In the genomic region with DNA sequence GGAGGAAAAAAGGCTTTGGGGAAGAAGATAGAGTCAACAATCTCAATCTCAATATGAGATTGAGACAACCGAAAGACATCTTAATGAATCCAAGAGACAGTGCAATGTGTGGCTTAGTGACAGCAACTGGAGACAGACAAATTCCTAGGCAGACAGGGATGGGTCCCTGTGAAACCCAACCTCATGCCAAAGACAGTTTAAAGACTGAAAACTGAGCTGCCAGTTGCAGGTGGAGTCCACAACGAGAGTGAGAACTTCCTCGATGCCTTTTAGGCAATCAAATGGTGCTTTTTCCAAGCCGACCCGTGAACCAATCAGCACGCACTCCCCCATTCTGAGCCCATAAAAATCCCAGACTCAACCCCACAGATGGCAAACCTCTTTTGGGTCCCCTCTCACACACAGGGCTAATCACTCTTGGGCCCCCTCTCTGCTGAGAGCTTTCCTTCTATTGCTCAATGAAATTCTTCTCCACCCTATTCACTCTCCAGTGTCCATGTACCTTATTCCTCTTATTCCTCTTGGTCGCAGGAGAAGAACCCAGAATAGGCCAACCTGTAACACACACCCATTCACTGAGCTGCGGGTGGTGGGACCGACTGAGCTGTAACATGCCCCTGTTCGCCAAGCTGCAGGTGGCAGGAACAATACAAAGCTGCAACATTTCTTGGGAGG, we compare ENCODE assay signal across 3 cellular contexts.
TF ChIP-seq lines count a peak whose summit lies in the region.

No MANE protein-coding gene starts in this region.

TF ChIP-seq in SK-N-SH, 30 proteins besides CTCF, POLR2A, EP300 and RAD21:
- no peak for TF ChIP-seq GABPA (IDR thresholded peaks at IDR 0.05; ENCODE audit: low read depth)
- no peak for TF ChIP-seq MXI1 (IDR thresholded peaks at IDR 0.05; ENCODE audit: low read depth, low read length)
- TF ChIP-seq, protein P1, sequence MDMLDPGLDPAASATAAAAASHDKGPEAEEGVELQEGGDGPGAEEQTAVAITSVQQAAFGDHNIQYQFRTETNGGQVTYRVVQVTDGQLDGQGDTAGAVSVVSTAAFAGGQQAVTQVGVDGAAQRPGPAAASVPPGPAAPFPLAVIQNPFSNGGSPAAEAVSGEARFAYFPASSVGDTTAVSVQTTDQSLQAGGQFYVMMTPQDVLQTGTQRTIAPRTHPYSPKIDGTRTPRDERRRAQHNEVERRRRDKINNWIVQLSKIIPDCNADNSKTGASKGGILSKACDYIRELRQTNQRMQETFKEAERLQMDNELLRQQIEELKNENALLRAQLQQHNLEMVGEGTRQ (IDR thresholded peaks at IDR 0.05; ENCODE audit: borderline replicate concordance, low read depth, low read length) = no peak
- TF ChIP-seq TCF12 (IDR thresholded peaks at IDR 0.05) = no peak
- TF ChIP-seq POLR2AphosphoS5 (IDR thresholded peaks at IDR 0.05; ENCODE audit: low read depth, low read length) = no peak
- TF ChIP-seq GATA2 (CRISPR knock-in tag; IDR thresholded peaks at IDR 0.05) = no peak
- no peak for TF ChIP-seq RXRA (IDR thresholded peaks at IDR 0.05; ENCODE audit: borderline replicate concordance, low read depth)
- TF ChIP-seq, protein P2, sequence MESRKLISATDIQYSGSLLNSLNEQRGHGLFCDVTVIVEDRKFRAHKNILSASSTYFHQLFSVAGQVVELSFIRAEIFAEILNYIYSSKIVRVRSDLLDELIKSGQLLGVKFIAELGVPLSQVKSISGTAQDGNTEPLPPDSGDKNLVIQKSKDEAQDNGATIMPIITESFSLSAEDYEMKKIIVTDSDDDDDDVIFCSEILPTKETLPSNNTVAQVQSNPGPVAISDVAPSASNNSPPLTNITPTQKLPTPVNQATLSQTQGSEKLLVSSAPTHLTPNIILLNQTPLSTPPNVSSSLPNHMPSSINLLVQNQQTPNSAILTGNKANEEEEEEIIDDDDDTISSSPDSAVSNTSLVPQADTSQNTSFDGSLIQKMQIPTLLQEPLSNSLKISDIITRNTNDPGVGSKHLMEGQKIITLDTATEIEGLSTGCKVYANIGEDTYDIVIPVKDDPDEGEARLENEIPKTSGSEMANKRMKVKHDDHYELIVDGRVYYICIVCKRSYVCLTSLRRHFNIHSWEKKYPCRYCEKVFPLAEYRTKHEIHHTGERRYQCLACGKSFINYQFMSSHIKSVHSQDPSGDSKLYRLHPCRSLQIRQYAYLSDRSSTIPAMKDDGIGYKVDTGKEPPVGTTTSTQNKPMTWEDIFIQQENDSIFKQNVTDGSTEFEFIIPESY (IDR thresholded peaks at IDR 0.05; ENCODE audit: borderline replicate concordance, low read depth) = no peak
- TF ChIP-seq JUND (IDR thresholded peaks at IDR 0.05) = no peak
- TF ChIP-seq, protein P3, sequence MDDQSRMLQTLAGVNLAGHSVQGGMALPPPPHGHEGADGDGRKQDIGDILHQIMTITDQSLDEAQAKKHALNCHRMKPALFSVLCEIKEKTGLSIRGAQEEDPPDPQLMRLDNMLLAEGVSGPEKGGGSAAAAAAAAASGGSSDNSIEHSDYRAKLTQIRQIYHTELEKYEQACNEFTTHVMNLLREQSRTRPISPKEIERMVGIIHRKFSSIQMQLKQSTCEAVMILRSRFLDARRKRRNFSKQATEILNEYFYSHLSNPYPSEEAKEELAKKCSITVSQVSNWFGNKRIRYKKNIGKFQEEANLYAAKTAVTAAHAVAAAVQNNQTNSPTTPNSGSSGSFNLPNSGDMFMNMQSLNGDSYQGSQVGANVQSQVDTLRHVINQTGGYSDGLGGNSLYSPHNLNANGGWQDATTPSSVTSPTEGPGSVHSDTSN (IDR thresholded peaks at IDR 0.05) = no peak
- TF ChIP-seq TAF1 (IDR thresholded peaks at IDR 0.05; ENCODE audit: borderline replicate concordance, low read depth, low read length) = no peak
- no peak for TF ChIP-seq YY1 (IDR thresholded peaks at IDR 0.05; ENCODE audit: low read depth)
- TF ChIP-seq SIN3A (IDR thresholded peaks at IDR 0.05; ENCODE audit: borderline replicate concordance, low read depth, low read length) = no peak
- TF ChIP-seq FOSL2 (IDR thresholded peaks at IDR 0.05; ENCODE audit: borderline replicate concordance, low read depth) = no peak
- no peak for TF ChIP-seq TEAD4 (IDR thresholded peaks at IDR 0.05; ENCODE audit: borderline replicate concordance, insufficient read depth)
- TF ChIP-seq ELF1 (IDR thresholded peaks at IDR 0.05) = no peak

TF ChIP-seq in SK-N-SH treated with all-trans-retinoic acid at 6 μM for 48 hours, 23 proteins besides CTCF, POLR2A, EP300 and RAD21:
- TF ChIP-seq ZNF565 (CRISPR knock-in tag; conservative IDR thresholded peaks at IDR 0.05; ENCODE audit: low read depth) (no peak), GLIS3 (CRISPR knock-in tag; IDR thresholded peaks at IDR 0.05) (no peak), ZFP3 (CRISPR knock-in tag; IDR thresholded peaks at IDR 0.05) (no peak), RARB (CRISPR knock-in tag; IDR thresholded peaks at IDR 0.05) (no peak), PPARA (CRISPR knock-in tag; IDR thresholded peaks at IDR 0.05; ENCODE audit: borderline replicate concordance) (no peak), BACH2 (CRISPR knock-in tag; IDR thresholded peaks at IDR 0.05; ENCODE audit: borderline replicate concordance) (no peak), ESRRG (CRISPR knock-in tag; IDR thresholded peaks at IDR 0.05) (no peak), CSDC2 (CRISPR knock-in tag; IDR thresholded peaks at IDR 0.05) (no peak)
- TF ChIP-seq, protein P4, sequence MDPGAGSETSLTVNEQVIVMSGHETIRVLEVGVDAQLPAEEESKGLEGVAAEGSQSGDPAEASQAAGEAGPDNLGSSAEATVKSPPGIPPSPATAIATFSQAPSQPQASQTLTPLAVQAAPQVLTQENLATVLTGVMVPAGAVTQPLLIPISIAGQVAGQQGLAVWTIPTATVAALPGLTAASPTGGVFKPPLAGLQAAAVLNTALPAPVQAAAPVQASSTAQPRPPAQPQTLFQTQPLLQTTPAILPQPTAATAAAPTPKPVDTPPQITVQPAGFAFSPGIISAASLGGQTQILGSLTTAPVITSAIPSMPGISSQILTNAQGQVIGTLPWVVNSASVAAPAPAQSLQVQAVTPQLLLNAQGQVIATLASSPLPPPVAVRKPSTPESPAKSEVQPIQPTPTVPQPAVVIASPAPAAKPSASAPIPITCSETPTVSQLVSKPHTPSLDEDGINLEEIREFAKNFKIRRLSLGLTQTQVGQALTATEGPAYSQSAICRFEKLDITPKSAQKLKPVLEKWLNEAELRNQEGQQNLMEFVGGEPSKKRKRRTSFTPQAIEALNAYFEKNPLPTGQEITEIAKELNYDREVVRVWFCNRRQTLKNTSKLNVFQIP (CRISPR knock-in tag; IDR thresholded peaks at IDR 0.05; ENCODE audit: borderline replicate concordance, low read depth) = no peak
- TF ChIP-seq, protein P5, sequence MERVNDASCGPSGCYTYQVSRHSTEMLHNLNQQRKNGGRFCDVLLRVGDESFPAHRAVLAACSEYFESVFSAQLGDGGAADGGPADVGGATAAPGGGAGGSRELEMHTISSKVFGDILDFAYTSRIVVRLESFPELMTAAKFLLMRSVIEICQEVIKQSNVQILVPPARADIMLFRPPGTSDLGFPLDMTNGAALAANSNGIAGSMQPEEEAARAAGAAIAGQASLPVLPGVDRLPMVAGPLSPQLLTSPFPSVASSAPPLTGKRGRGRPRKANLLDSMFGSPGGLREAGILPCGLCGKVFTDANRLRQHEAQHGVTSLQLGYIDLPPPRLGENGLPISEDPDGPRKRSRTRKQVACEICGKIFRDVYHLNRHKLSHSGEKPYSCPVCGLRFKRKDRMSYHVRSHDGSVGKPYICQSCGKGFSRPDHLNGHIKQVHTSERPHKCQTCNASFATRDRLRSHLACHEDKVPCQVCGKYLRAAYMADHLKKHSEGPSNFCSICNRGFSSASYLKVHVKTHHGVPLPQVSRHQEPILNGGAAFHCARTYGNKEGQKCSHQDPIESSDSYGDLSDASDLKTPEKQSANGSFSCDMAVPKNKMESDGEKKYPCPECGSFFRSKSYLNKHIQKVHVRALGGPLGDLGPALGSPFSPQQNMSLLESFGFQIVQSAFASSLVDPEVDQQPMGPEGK (CRISPR knock-in tag; IDR thresholded peaks at IDR 0.05; ENCODE audit: borderline replicate concordance) = no peak
- TF ChIP-seq, protein P6, sequence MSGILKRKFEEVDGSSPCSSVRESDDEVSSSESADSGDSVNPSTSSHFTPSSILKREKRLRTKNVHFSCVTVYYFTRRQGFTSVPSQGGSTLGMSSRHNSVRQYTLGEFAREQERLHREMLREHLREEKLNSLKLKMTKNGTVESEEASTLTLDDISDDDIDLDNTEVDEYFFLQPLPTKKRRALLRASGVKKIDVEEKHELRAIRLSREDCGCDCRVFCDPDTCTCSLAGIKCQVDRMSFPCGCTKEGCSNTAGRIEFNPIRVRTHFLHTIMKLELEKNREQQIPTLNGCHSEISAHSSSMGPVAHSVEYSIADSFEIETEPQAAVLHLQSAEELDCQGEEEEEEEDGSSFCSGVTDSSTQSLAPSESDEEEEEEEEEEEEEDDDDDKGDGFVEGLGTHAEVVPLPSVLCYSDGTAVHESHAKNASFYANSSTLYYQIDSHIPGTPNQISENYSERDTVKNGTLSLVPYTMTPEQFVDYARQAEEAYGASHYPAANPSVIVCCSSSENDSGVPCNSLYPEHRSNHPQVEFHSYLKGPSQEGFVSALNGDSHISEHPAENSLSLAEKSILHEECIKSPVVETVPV (CRISPR knock-in tag; IDR thresholded peaks at IDR 0.05) = no peak

TF ChIP-seq in HCT116, 20 proteins besides CTCF, POLR2A, EP300 and RAD21:
- TF ChIP-seq, protein P7, sequence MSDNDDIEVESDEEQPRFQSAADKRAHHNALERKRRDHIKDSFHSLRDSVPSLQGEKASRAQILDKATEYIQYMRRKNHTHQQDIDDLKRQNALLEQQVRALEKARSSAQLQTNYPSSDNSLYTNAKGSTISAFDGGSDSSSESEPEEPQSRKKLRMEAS (IDR thresholded peaks at IDR 0.05) = no peak
- TF ChIP-seq EGR1 (IDR thresholded peaks at IDR 0.05; ENCODE audit: low read depth) (no peak), ZNF274 (IDR thresholded peaks at IDR 0.05; ENCODE audit: low read depth, low read length) (no peak), JUND (IDR thresholded peaks at IDR 0.05) (no peak), EZH2phosphoT487 (IDR thresholded peaks at IDR 0.05; ENCODE audit: borderline replicate concordance) (no peak), SIN3A (IDR thresholded peaks at IDR 0.05; ENCODE audit: low read depth) (no peak), CEBPB (IDR thresholded peaks at IDR 0.05; ENCODE audit: low read depth) (no peak), TCF7L2 (IDR thresholded peaks at IDR 0.05; ENCODE audit: borderline replicate concordance, extremely low read depth, insufficient read depth, insufficient read length) (no peak), ELF1 (IDR thresholded peaks at IDR 0.05; ENCODE audit: borderline replicate concordance, low read depth) (no peak), ZFX (IDR thresholded peaks at IDR 0.05) (no peak), CBX3 (IDR thresholded peaks at IDR 0.05; ENCODE audit: low read depth) (no peak)
- TF ChIP-seq, protein P8, sequence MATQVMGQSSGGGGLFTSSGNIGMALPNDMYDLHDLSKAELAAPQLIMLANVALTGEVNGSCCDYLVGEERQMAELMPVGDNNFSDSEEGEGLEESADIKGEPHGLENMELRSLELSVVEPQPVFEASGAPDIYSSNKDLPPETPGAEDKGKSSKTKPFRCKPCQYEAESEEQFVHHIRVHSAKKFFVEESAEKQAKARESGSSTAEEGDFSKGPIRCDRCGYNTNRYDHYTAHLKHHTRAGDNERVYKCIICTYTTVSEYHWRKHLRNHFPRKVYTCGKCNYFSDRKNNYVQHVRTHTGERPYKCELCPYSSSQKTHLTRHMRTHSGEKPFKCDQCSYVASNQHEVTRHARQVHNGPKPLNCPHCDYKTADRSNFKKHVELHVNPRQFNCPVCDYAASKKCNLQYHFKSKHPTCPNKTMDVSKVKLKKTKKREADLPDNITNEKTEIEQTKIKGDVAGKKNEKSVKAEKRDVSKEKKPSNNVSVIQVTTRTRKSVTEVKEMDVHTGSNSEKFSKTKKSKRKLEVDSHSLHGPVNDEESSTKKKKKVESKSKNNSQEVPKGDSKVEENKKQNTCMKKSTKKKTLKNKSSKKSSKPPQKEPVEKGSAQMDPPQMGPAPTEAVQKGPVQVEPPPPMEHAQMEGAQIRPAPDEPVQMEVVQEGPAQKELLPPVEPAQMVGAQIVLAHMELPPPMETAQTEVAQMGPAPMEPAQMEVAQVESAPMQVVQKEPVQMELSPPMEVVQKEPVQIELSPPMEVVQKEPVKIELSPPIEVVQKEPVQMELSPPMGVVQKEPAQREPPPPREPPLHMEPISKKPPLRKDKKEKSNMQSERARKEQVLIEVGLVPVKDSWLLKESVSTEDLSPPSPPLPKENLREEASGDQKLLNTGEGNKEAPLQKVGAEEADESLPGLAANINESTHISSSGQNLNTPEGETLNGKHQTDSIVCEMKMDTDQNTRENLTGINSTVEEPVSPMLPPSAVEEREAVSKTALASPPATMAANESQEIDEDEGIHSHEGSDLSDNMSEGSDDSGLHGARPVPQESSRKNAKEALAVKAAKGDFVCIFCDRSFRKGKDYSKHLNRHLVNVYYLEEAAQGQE (IDR thresholded peaks at IDR 0.05; ENCODE audit: low read depth) = no peak
- TF ChIP-seq, protein P2 (IDR thresholded peaks at IDR 0.05; ENCODE audit: extremely low read depth, insufficient replicate concordance, low read length) = no peak
